25 cellular contexts compared by ENCODE assay signal in genomic region chr3:85303156-85303555, GRCh38.
DNase-seq lines count a peak whose midpoint lies in the region; ATAC-seq, FAIRE-seq and TF ChIP-seq lines count a peak whose summit lies in the region.
"Had no signal": no experiment of that assay in that cellular context is flagged by ENCODE, and none has a peak within 500 bp of the region (broad histone marks: within the 10 kb centered on the region; RNA-seq: fewer than 3 reads in every experiment).

No MANE protein-coding gene starts in this region.

- H4K20me1 ChIP-seq in HepG2 (ENCODE audit: insufficient read depth, low read length), result no peaks in the 10 kb centered on the region

- TF ChIP-seq RAD21 in HepG2 (CRISPR knock-in tag; IDR thresholded peaks at IDR 0.05), result no peak

- no peaks in the 10 kb centered on the region for H3K79me1 ChIP-seq in mesendoderm (ENCODE audit: low read length)

- H3K18ac ChIP-seq in mesendoderm (ENCODE audit: low read length), result peak overlapping the region; percentile 39

- no peak overlapping the region for H2BK5ac ChIP-seq in mesendoderm (ENCODE audit: low read length)

- no peak overlapping the region for H3K4me2 ChIP-seq in HepG2 (ENCODE audit: low read depth, low read length)
- H3K4me2 ChIP-seq in mesendoderm (ENCODE audit: low read length), result no peak overlapping the region

- no peaks in the 10 kb centered on the region for H3K79me2 ChIP-seq in HepG2 (ENCODE audit: insufficient read depth, low read length)
- no peaks in the 10 kb centered on the region for H3K79me2 ChIP-seq in mesendoderm (ENCODE audit: control insufficient read depth, insufficient read depth, low read length)

- H3K27me3 ChIP-seq in HepG2 (ENCODE audit: control insufficient read depth in 1 of 2, insufficient read depth in 2 of 2, low read length in 2 of 2), result no peaks in the 10 kb centered on the region; a peak in 1 of 5 replicates
- H3K27me3 ChIP-seq in right lobe of liver, result no peaks in the 10 kb centered on the region
- no peaks in the 10 kb centered on the region for H3K27me3 ChIP-seq in mesendoderm (ENCODE audit: insufficient read depth, low read length, poor library complexity)
- H3K27me3 ChIP-seq: Peyer's patch had no signal

- H2AK5ac ChIP-seq in mesendoderm (ENCODE audit: low read length), result no peak overlapping the region

- FAIRE-seq in HepG2 (lab: Jason Lieb, UNC), result no peak
- FAIRE-seq: GM12891, GM19239, H54 had no signal

- intact Hi-C loops in HepG2 (cut with micrococcal nuclease; ENCODE audit: unreplicated experiment) (loop anchor here (5.0 kb wide), 1 partner anchor 499 kb away; no protein-coding TSS in a partner anchor), right lobe of liver (cut with DNase I) (no loop called here)

- TF ChIP-seq POLR2A in HepG2 (IDR thresholded peaks at IDR 0.05; ENCODE audit: insufficient read depth in 1 of 2, low read depth in 2 of 2, low read length in 2 of 2) (no peak), right lobe of liver (IDR thresholded peaks at IDR 0.05) (no peak)

- BruUV-seq in HepG2 (replicated peaks; lab: Mats Ljungman, UMichigan), result no TSS peak

- WGBS in HepG2 (ENCODE audit: low lambda C conversion rate), result 15% methylated on average over 4 of the region's 4 CpGs
- 51% methylated on average over 4 of the region's 4 CpGs for WGBS in right lobe of liver (ENCODE audit: insufficient coverage, low coverage, low lambda C conversion rate, missing lambda C conversion rate)
- WGBS in mesendoderm (ENCODE audit: extremely low coverage, insufficient coverage, low lambda C conversion rate), result no CpG with 5 or more reads among the region's 4 CpGs

- no peak overlapping the region for H4K8ac ChIP-seq in mesendoderm (ENCODE audit: low read depth, low read length)

- TF ChIP-seq CTCF in HepG2 (CRISPR knock-in tag; IDR thresholded peaks at IDR 0.05) (no peak), right lobe of liver (IDR thresholded peaks at IDR 0.05) (no peak)

- H3K27ac ChIP-seq in HepG2 (ENCODE audit: extremely low read length, insufficient read depth, low read length) (no peak overlapping the region), right lobe of liver (no peak overlapping the region), cingulate gyrus (ENCODE audit: low read depth, low read length) (peak overlapping the region; percentile 33), mesendoderm (ENCODE audit: low read depth, low read length) (no peak overlapping the region)
- H3K27ac ChIP-seq: Peyer's patch, SK-N-MC had no signal

- no peak overlapping the region for H3K4ac ChIP-seq in mesendoderm (ENCODE audit: low read depth, low read length)

- no peak overlapping the region for H3K4me3 ChIP-seq in HepG2 (replicated peaks in 1 of 3; ENCODE audit: insufficient read depth in 1 of 3, low read depth in 2 of 3, low read length in 3 of 3)
- no peak overlapping the region for H3K4me3 ChIP-seq in right lobe of liver
- H3K4me3 ChIP-seq in mesendoderm (ENCODE audit: low read length), result no peak overlapping the region
- H3K4me3 ChIP-seq: Peyer's patch, SK-N-MC had no signal

- POLR2A ChIA-PET in HepG2 (lab: Yijun Ruan, JAX), result no interaction called here

- H3K9me3 ChIP-seq in HepG2 (ENCODE audit: low read length) (no peaks in the 10 kb centered on the region), right lobe of liver (no peaks in the 10 kb centered on the region)
- H3K9me3 ChIP-seq: Peyer's patch had no signal

- H2BK15ac ChIP-seq in mesendoderm (replicated peaks; ENCODE audit: low read depth), result no peak overlapping the region

- ATAC-seq in HepG2 (no peak), right lobe of liver (no peak), HG02884 (IDR thresholded peaks at IDR 0.05; ENCODE audit: unreplicated experiment) (no peak)

- peak overlapping the region; percentile 9 for H2AFZ ChIP-seq in HepG2 (ENCODE audit: low read length)

- H3K36me3 ChIP-seq in HepG2 (replicated peaks in 1 of 2; ENCODE audit: control insufficient read depth in 1 of 2, insufficient read depth in 2 of 2, low read length in 2 of 2) (no peaks in the 10 kb centered on the region), right lobe of liver (no peaks in the 10 kb centered on the region), mesendoderm (ENCODE audit: control insufficient read depth, insufficient read depth, low read length) (no peaks in the 10 kb centered on the region)
- H3K36me3 ChIP-seq: Peyer's patch had no signal

- in situ Hi-C loops in HepG2 (cut with HindIII; ENCODE audit: extremely low pct_ligation_motif_present, low pct_unique_long_range_greater_than_20kb), result loop anchor here (10.0 kb wide), 1 partner anchor 272 kb away; no protein-coding TSS in a partner anchor

- H3K4me1 ChIP-seq in HepG2 (ENCODE audit: insufficient read depth, low read length) (no peaks in the 10 kb centered on the region), right lobe of liver (no peaks in the 10 kb centered on the region), mesendoderm (ENCODE audit: control insufficient read depth, low read depth, low read length) (no peaks in the 10 kb centered on the region)
- H3K4me1 ChIP-seq: Peyer's patch had no signal

- DNase-seq in HepG2 (ENCODE audit: low spot score), result no peak
- no peak for DNase-seq in right lobe of liver
- no peak for DNase-seq in mesendoderm
- peak; percentile 80 for DNase-seq in superior temporal gyrus (ENCODE audit: extremely low spot score)
- DNase-seq in UCSD-AML1 (lab: John Stamatoyannopoulos, UW; ENCODE audit: unreplicated experiment), result no peak
- DNase-seq in NCI-H82 treated with DMSO at 0.1 percent for 48 hours (lab: John Stamatoyannopoulos, UW; ENCODE audit: unreplicated experiment), result no peak
- DNase-seq: 8988T, ACHN, Calu3, DMS79 treated with DMSO at 0.1 percent for 48 hours, GF-D8, KBM-7, MV-4-11, NCI-H1105 treated with DMSO at 0.1 percent for 48 hours, NCI-H2029 treated with DMSO at 0.1 percent for 48 hours, NCI-H446 treated with DMSO at 0.1 percent for 48 hours, OCI-M1, Peyer's patch, SIG-M5 had no signal

- CTCF ChIA-PET in HepG2 (lab: Yijun Ruan, JAX; ENCODE audit: low intra/inter-chr PET ratio, low total read pairs), result no interaction called here

- no peak overlapping the region for H2BK120ac ChIP-seq in mesendoderm (ENCODE audit: low read depth, low read length)

- H3K9ac ChIP-seq in HepG2 (ENCODE audit: insufficient read depth, low read depth, low read length) (no peak overlapping the region), mesendoderm (ENCODE audit: low read length) (no peak overlapping the region)

- no peak overlapping the region for H4K5ac ChIP-seq in mesendoderm (ENCODE audit: low read length)

- no peak overlapping the region for H3K23ac ChIP-seq in mesendoderm (ENCODE audit: low read length)

- no peak for TF ChIP-seq EP300 in HepG2 (IDR thresholded peaks at IDR 0.05; ENCODE audit: low read depth in 2 of 2, low read length in 2 of 2)
- no peak for TF ChIP-seq EP300 in HepG2 (CRISPR knock-in tag; IDR thresholded peaks at IDR 0.05; ENCODE audit: borderline replicate concordance)

- no peak overlapping the region for H3K56ac ChIP-seq in mesendoderm (ENCODE audit: low read length)

TF ChIP-seq in HepG2, 621 proteins besides CTCF, POLR2A, EP300 and RAD21:
- no peak for TF ChIP-seq ZBTB26 (CRISPR knock-in tag; IDR thresholded peaks at IDR 0.05; ENCODE audit: borderline replicate concordance)
- TF ChIP-seq ZNF331 (CRISPR knock-in tag; IDR thresholded peaks at IDR 0.05), result no peak
- 0 out of 4 replicates have a peak, but pooled peaks of 1 of the 2 experiments have one; percentile 19 for TF ChIP-seq ATF4 (CRISPR knock-in tag; IDR thresholded peaks at IDR 0.05)
- TF ChIP-seq ZNF121 (CRISPR knock-in tag; IDR thresholded peaks at IDR 0.05), result no peak
